13 cellular contexts compared by ENCODE assay signal in the genomic region with DNA sequence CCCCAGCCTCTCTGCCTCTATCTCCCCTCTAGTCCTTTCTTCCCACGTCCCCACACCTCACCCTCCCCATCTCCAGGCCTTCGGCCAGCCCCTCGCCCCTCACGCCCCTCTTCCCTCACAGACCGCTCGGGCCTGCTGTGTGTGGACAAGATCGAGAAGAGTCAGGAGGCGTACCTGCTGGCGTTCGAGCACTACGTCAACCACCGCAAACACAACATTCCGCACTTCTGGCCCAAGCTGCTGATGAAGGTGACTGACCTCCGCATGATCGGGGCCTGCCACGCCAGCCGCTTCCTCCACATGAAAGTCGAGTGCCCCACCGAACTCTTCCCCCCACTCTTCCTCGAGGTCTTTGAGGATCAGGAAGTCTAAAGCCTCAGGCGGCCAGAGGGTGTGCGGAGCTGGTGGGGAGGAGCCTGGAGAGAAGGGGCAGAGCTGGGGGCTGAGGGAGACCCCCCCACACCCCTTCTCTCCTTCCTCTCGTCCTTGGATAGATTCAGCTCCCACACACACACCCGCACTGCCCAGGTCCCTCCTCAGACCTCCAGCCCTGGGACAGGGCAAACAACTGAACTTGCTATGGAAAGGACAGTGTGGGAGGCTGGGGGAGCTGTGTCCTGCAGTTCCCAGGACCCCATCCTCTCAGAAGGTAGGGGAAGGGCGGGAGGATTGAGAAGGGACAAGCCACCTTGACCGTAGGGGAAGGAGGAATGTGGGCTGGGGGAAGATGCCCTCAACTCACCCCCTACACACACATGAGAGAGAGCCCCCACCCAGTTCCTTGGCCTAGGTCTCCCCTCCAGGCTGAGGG. TPM values are rescaled to one million over a fixed set of nuclear protein-coding genes. Genes with fewer than 3 reads are reported as not detected.
DNase-seq lines count a peak whose midpoint lies in the region; TF ChIP-seq lines count a peak whose summit lies in the region.
"Had no signal": no experiment of that assay in that cellular context is flagged by ENCODE, and none has a peak within 500 bp of the region (broad histone marks: within the 10 kb centered on the region; RNA-seq: fewer than 3 reads in every experiment).

No MANE protein-coding gene starts in this region.

- DNase-seq in activated naive CD4-positive, alpha-beta T cell treated with anti-CD3 and anti-CD28 coated beads, Interleukin-2, amount 50 U/mL, for 16 hours = no peak
- no peak for DNase-seq in tibial nerve (ENCODE audit: low spot score in 2 of 2)
- DNase-seq in erythroblast (lab: John Stamatoyannopoulos, UW) = no peak
- no peak for DNase-seq in SHP77 (lab: John Stamatoyannopoulos, UW)
- no peak for DNase-seq in foreskin fibroblast
- DNase-seq: activated CD4-positive, alpha-beta T cell treated with anti-CD3 and anti-CD28 coated beads for 36 hours; CD8-positive, alpha-beta T cell; hippocampal formation; NCI-H2081 treated with DMSO at 0.1 percent for 48 hours had no signal

- H3K4me1 ChIP-seq in tibial nerve = peaks cover 0 to 60% (median 14%) of the 10 kb centered on the region in 4 donors

- no peaks in the 10 kb centered on the region for H3K27me3 Mint-ChIP-seq in activated naive CD4-positive, alpha-beta T cell treated with anti-CD3 and anti-CD28 coated beads, Interleukin-2, amount 50 U/mL, for 24 hours
- peaks cover 3% of the 10 kb centered on the region for H3K27me3 Mint-ChIP-seq in brain
- no peaks in the 10 kb centered on the region for H3K27me3 Mint-ChIP-seq in nephron (ENCODE audit: low read depth)
- H3K27me3 Mint-ChIP-seq: activated CD4-positive, alpha-beta T cell treated with anti-CD3 and anti-CD28 coated beads for 36 hours had no signal

- no peak overlapping the region for H3K4me3 Mint-ChIP-seq in activated naive CD4-positive, alpha-beta T cell treated with anti-CD3 and anti-CD28 coated beads, Interleukin-2, amount 50 U/mL, for 24 hours
- H3K4me3 Mint-ChIP-seq in brain (no peak overlapping the region), nephron (peak overlapping the region; percentile 69 to 77 (median 75))
- H3K4me3 Mint-ChIP-seq: activated CD4-positive, alpha-beta T cell treated with anti-CD3 and anti-CD28 coated beads for 36 hours; CD8-positive, alpha-beta T cell had no signal

- H3K27me3 ChIP-seq in tibial nerve = no peaks in the 10 kb centered on the region

- H3K9me3 Mint-ChIP-seq in activated naive CD4-positive, alpha-beta T cell treated with anti-CD3 and anti-CD28 coated beads, Interleukin-2, amount 50 U/mL, for 24 hours = no peaks in the 10 kb centered on the region
- no peaks in the 10 kb centered on the region for H3K9me3 Mint-ChIP-seq in brain
- no peaks in the 10 kb centered on the region for H3K9me3 Mint-ChIP-seq in nephron
- H3K9me3 Mint-ChIP-seq: CD8-positive, alpha-beta T cell had no signal

- H3K36me3 Mint-ChIP-seq in activated naive CD4-positive, alpha-beta T cell treated with anti-CD3 and anti-CD28 coated beads, Interleukin-2, amount 50 U/mL, for 24 hours = peaks cover 7% of the 10 kb centered on the region
- H3K36me3 Mint-ChIP-seq in brain (peaks cover 41% of the 10 kb centered on the region), nephron (ENCODE audit: low read depth) (peaks cover 45% of the 10 kb centered on the region)

- 68 to 76% methylated on average over 26 of the region's 26 CpGs for WGBS in tibial nerve, 2 donors

- H3K4me3 ChIP-seq in tibial nerve (no peak overlapping the region), foreskin fibroblast (ENCODE audit: low read depth in 1 of 2, low read length in 2 of 2) (no peak overlapping the region)
- H3K4me3 ChIP-seq: A549 had no signal

- peaks cover 26% of the 10 kb centered on the region for H3K4me1 Mint-ChIP-seq in activated naive CD4-positive, alpha-beta T cell treated with anti-CD3 and anti-CD28 coated beads, Interleukin-2, amount 50 U/mL, for 24 hours
- H3K4me1 Mint-ChIP-seq in brain (peaks cover 38% of the 10 kb centered on the region), nephron (peaks cover 47% of the 10 kb centered on the region)

- peak overlapping the region; percentile 11 to 99 (median 54) for H3K27ac ChIP-seq in tibial nerve

- no peak for TF ChIP-seq CTCF in brain (conservative IDR thresholded peaks at IDR 0.05)
- TF ChIP-seq CTCF in nephron (IDR thresholded peaks at IDR 0.05; ENCODE audit: unreplicated experiment in 3 of 3) = no peak
- no peak for TF ChIP-seq CTCF in tibial nerve (IDR thresholded peaks at IDR 0.05)
- no peak for TF ChIP-seq CTCF in foreskin fibroblast (IDR thresholded peaks at IDR 0.05; ENCODE audit: low read depth, low read length)

- peak overlapping the region; percentile 65 for H3K27ac Mint-ChIP-seq in activated naive CD4-positive, alpha-beta T cell treated with anti-CD3 and anti-CD28 coated beads, Interleukin-2, amount 50 U/mL, for 24 hours
- H3K27ac Mint-ChIP-seq in brain (peak overlapping the region; percentile 37 to 98 (median 88)), nephron (peak overlapping the region; percentile 87 to 97 (median 96))
- H3K27ac Mint-ChIP-seq: activated CD4-positive, alpha-beta T cell treated with anti-CD3 and anti-CD28 coated beads for 36 hours had no signal

- TF ChIP-seq POLR2A in tibial nerve (IDR thresholded peaks at IDR 0.05) (no peak), erythroblast (IDR thresholded peaks at IDR 0.05; ENCODE audit: low read length) (no peak)

- TF ChIP-seq EP300 in tibial nerve (IDR thresholded peaks at IDR 0.05) = no peak

- peaks cover 2 to 99% (median 43%) of the 10 kb centered on the region in 3 donors for H3K36me3 ChIP-seq in tibial nerve

- H3K9me3 ChIP-seq in tibial nerve = no peaks in the 10 kb centered on the region
- H3K9me3 ChIP-seq: A549 had no signal

RNA-seq across cellular contexts. Expression of a gene that starts 11.1 kb away (rescaled TPM):
- polyA plus RNA-seq in brain (ENCODE audit: insufficient read depth, low read depth, low replicate concordance) = 43.8 TPM
- total RNA-seq in tibial nerve = 10 to 100 TPM; 16.8 to 48.2 (median 21.0) TPM

RNA-seq across cellular contexts. Expression of a gene that starts 26.5 kb away (rescaled TPM):
- polyA plus RNA-seq in brain (ENCODE audit: insufficient read depth, low read depth, low replicate concordance) = 176 TPM
- total RNA-seq in tibial nerve = 10 to 100 TPM; 65.4 to 86.1 (median 78.4) TPM

RNA-seq across cellular contexts. Expression of a gene that starts 32.5 kb away (rescaled TPM):
- 94.4 TPM for polyA plus RNA-seq in brain (ENCODE audit: insufficient read depth, low read depth, low replicate concordance)
- total RNA-seq in tibial nerve = 100 to 1,000 TPM in 3 of 4 donors, 10 to 100 TPM in 1; 78.0 to 113 (median 107) TPM

RNA-seq across cellular contexts. Expression of a gene that starts 35.1 kb away (rescaled TPM):
- polyA plus RNA-seq in brain (ENCODE audit: insufficient read depth, low read depth, low replicate concordance) = 95.0 TPM
- total RNA-seq in tibial nerve = 100 to 1,000 TPM in 2 of 4 donors, 10 to 100 TPM in 2; 55.1 to 146 (median 84.6) TPM

RNA-seq across cellular contexts. Expression of a gene that starts 51.0 kb away (rescaled TPM):
- polyA plus RNA-seq in brain (ENCODE audit: insufficient read depth, low read depth, low replicate concordance) = 150 TPM
- total RNA-seq in tibial nerve = 100 to 1,000 TPM in 1 of 4 donors, 10 to 100 TPM in 3; 85.2 to 122 (median 93.4) TPM

Comparison
In these comparisons a context has a peak if more than half of its experiments do, and no peak if none do; other contexts are left out.
1. H3K4me3 Mint-ChIP-seq: peak in nephron (3 of 3); none in activated naive CD4-positive, alpha-beta T cell treated with anti-CD3 and anti-CD28 coated beads, Interleukin-2, amount 50 U/mL, for 24 hours (single experiment) and brain (0 of 5).
2. Peak in every context shown above with its lines, with median percentiles within 50 percentile points of each other: H3K27ac Mint-ChIP-seq.